Comparison of ENCODE assay signal across 8 cellular contexts in the genomic region with DNA sequence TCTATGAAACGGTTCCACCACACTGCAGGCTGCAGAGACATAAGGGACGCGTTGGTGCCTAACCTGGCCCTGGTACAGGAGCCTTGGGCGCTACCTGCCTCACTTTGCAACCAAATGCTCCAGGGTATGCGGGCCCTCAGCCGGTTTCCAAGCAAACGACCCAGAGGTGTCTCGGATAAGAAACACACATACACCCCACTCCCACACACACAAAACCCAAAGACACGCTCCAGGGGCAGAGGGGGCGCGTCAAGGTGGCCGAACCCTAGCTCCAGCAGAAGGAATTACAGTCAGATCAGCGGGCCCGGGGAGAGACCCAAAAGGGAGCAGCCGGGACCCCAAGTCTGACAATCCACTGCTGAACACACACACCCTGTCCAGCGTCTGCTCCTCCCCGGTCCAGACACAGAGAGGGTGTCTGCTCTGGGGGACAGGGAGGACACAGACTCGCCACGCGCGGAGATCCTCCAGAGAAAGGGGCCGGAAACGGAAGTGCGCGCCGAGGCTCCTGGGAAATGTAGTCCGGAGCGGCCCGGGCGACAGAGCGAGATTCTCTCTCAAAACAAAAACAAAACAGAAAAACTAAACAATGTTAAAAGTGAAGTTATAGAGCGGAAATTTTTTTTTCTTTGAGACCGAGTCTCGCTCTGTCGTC. TPM values are rescaled to one million over a fixed set of nuclear protein-coding genes. Genes with fewer than 3 reads are reported as not detected.
DNase-seq lines count a peak whose midpoint lies in the region; ATAC-seq and TF ChIP-seq lines count a peak whose summit lies in the region.
"Not testable (repeated sequence)": the region's sequence is repeated elsewhere in the genome, so short reads cannot be mapped to it uniquely, and the experiment has no call there.

A gene (minus strand): TSS at position 488 of the 655 bp plus-strand sequence. CDS start 32,702 bp downstream, outside the sequence.

- peak within 1 kb of the TSS; percentile 90 for H3K27ac Mint-ChIP-seq in activated T-helper 2 cell treated with anti-CD3 and anti-CD28 coated beads, Interferon-gamma antibody, Interleukin-2, Interleukin-4, amounts not matched to agents 10 μg/mL and 5 μg/mL and 100 μg/mL, durations not matched to agents 14 hours and 24 hours and 36 hours
- H3K27ac Mint-ChIP-seq in naive thymus-derived CD4-positive, alpha-beta T cell: peak within 1 kb of the TSS; percentile 83 to 93 (median 89)

- H3K9ac ChIP-seq in DND-41 (ENCODE audit: low read depth, low read length): peak within 1 kb of the TSS; percentile 75

- H2AFZ ChIP-seq in DND-41 (ENCODE audit: low read depth, low read length): peak within 1 kb of the TSS; percentile 92

- H4K20me1 ChIP-seq in DND-41 (ENCODE audit: insufficient read depth, low read length): not testable (repeated sequence)

- ATAC-seq in DND-41 (ENCODE audit: insufficient read depth, low read depth) (peak; percentile 93), GM21825 (IDR thresholded peaks at IDR 0.05; ENCODE audit: unreplicated experiment) (peak; percentile 89)
- ATAC-seq in naive thymus-derived CD4-positive, alpha-beta T cell: peak; percentile 96

- intact Hi-C loops in activated T-helper 2 cell treated with anti-CD3 and anti-CD28 coated beads, Interferon-gamma antibody, Interleukin-2, Interleukin-4, amounts not matched to agents 10 μg/mL and 5 μg/mL and 100 μg/mL, durations not matched to agents 14 hours and 24 hours and 36 hours (cut with micrococcal nuclease): not testable (repeated sequence)
- intact Hi-C loops in naive thymus-derived CD4-positive, alpha-beta T cell (cut with micrococcal nuclease): loop anchor here (1.0 to 5.0 kb wide), 4 partner anchors 15 to 315 kb away; a partner anchor contains a TSS

- H3K27me3 ChIP-seq in DND-41 (ENCODE audit: insufficient read depth, low read length, poor library complexity); naive thymus-derived CD4-positive, alpha-beta T cell (ENCODE audit: control insufficient read depth in 2 of 2, insufficient read depth in 2 of 2, low read length in 2 of 2): not testable (repeated sequence)

- H3K4me1 ChIP-seq in DND-41 (ENCODE audit: insufficient read depth, low read length): peaks cover 25% of the 10 kb centered on the region
- not testable (repeated sequence) for H3K4me1 ChIP-seq in naive thymus-derived CD4-positive, alpha-beta T cell (ENCODE audit: control insufficient read depth in 2 of 2, insufficient read depth in 2 of 2, low read length in 2 of 2)

- TF ChIP-seq POLR2A in Raji (IDR thresholded peaks at IDR 0.05; ENCODE audit: insufficient read depth, low read depth, low read length): peak; percentile 68

- H3K36me3 Mint-ChIP-seq in activated T-helper 2 cell treated with anti-CD3 and anti-CD28 coated beads, Interferon-gamma antibody, Interleukin-2, Interleukin-4, amounts not matched to agents 10 μg/mL and 5 μg/mL and 100 μg/mL, durations not matched to agents 14 hours and 24 hours and 36 hours (ENCODE audit: low read depth); naive thymus-derived CD4-positive, alpha-beta T cell: not testable (repeated sequence)

- H3K9me3 ChIP-seq in DND-41 (ENCODE audit: insufficient read depth, low read length, severe bottlenecking); naive thymus-derived CD4-positive, alpha-beta T cell (ENCODE audit: control insufficient read depth in 2 of 3, low read length in 3 of 3): not testable (repeated sequence)

- CTCF ChIA-PET in naive thymus-derived CD4-positive, alpha-beta T cell (lab: Charles Lee): not testable (repeated sequence)

- peak within 1 kb of the TSS; percentile 92 for H3K4me3 Mint-ChIP-seq in activated T-helper 2 cell treated with anti-CD3 and anti-CD28 coated beads, Interferon-gamma antibody, Interleukin-2, Interleukin-4, amounts not matched to agents 10 μg/mL and 5 μg/mL and 100 μg/mL, durations not matched to agents 14 hours and 24 hours and 36 hours (ENCODE audit: low read depth)
- peak within 1 kb of the TSS; percentile 88 to 97 (median 93) for H3K4me3 Mint-ChIP-seq in naive thymus-derived CD4-positive, alpha-beta T cell

- TF ChIP-seq CTCF in DND-41 (IDR thresholded peaks at IDR 0.05; ENCODE audit: borderline replicate concordance, extremely low read depth, low read length, poor library complexity, severe bottlenecking): peak; percentile 13

- H3K36me3 ChIP-seq in DND-41 (ENCODE audit: insufficient read depth, low read length); naive thymus-derived CD4-positive, alpha-beta T cell (ENCODE audit: control insufficient read depth in 2 of 3, insufficient read depth in 3 of 3, low read length in 3 of 3): not testable (repeated sequence)

- peak within 1 kb of the TSS; percentile 70 for H3K27ac ChIP-seq in DND-41 (ENCODE audit: low read length)
- H3K27ac ChIP-seq in naive thymus-derived CD4-positive, alpha-beta T cell (ENCODE audit: low read depth, low read length): peak within 1 kb of the TSS; percentile 71

- H3K9me3 Mint-ChIP-seq in activated T-helper 2 cell treated with anti-CD3 and anti-CD28 coated beads, Interferon-gamma antibody, Interleukin-2, Interleukin-4, amounts not matched to agents 10 μg/mL and 5 μg/mL and 100 μg/mL, durations not matched to agents 14 hours and 24 hours and 36 hours; naive thymus-derived CD4-positive, alpha-beta T cell: not testable (repeated sequence)

- H3K4me2 ChIP-seq in DND-41 (ENCODE audit: insufficient read depth, low read length): peak within 1 kb of the TSS; percentile 94

- peaks cover 23% of the 10 kb centered on the region for H3K4me1 Mint-ChIP-seq in activated T-helper 2 cell treated with anti-CD3 and anti-CD28 coated beads, Interferon-gamma antibody, Interleukin-2, Interleukin-4, amounts not matched to agents 10 μg/mL and 5 μg/mL and 100 μg/mL, durations not matched to agents 14 hours and 24 hours and 36 hours (ENCODE audit: low read depth)
- peaks cover 12 to 26% (median 20%) of the 10 kb centered on the region in 7 donors for H3K4me1 Mint-ChIP-seq in naive thymus-derived CD4-positive, alpha-beta T cell

- H3K79me2 ChIP-seq in DND-41 (ENCODE audit: insufficient read depth, low read length): not testable (repeated sequence)

- DNase-seq in DND-41: peak; percentile 79
- peak; percentile 1 for DNase-seq in KG1 (lab: John Stamatoyannopoulos, UW)
- peak; percentile 74 for DNase-seq in activated T-helper 2 cell treated with anti-CD3 and anti-CD28 coated beads, Interferon-gamma antibody, Interleukin-2, Interleukin-4, amounts not matched to agents 10 μg/mL and 5 μg/mL and 100 μg/mL, durations not matched to agents 14 hours and 24 hours and 36 hours (ENCODE audit: low spot score)
- peak; percentile 45 for DNase-seq in fibroblast of peridontal ligament (ENCODE audit: extremely low read depth)
- DNase-seq in naive thymus-derived CD4-positive, alpha-beta T cell: peak; percentile 63 to 82 (median 77)
- peak; percentile 62 to 72 for DNase-seq in stimulated activated CD8-positive, alpha-beta memory T cell treated with anti-CD3 and anti-CD28 coated beads, Interleukin-7, amount 100 ng/mL, for 4 hours (ENCODE audit: low read depth in 2 of 2)

- H3K27me3 Mint-ChIP-seq in activated T-helper 2 cell treated with anti-CD3 and anti-CD28 coated beads, Interferon-gamma antibody, Interleukin-2, Interleukin-4, amounts not matched to agents 10 μg/mL and 5 μg/mL and 100 μg/mL, durations not matched to agents 14 hours and 24 hours and 36 hours (ENCODE audit: low read depth); naive thymus-derived CD4-positive, alpha-beta T cell: not testable (repeated sequence)

- H3K4me3 ChIP-seq in DND-41 (ENCODE audit: low read depth in 1 of 2, low read length in 2 of 2): peak within 1 kb of the TSS; percentile 47 to 88
- H3K4me3 ChIP-seq in naive thymus-derived CD4-positive, alpha-beta T cell (ENCODE audit: low read length): peak within 1 kb of the TSS; percentile 81

- POLR2A ChIA-PET in naive thymus-derived CD4-positive, alpha-beta T cell (lab: Charles Lee): not testable (repeated sequence)

RNA-seq across cellular contexts. Expression of the gene that starts here (rescaled TPM):
- total RNA-seq in activated T-helper 2 cell treated with anti-CD3 and anti-CD28 coated beads, Interferon-gamma antibody, Interleukin-2, Interleukin-4, amounts not matched to agents 10 μg/mL and 5 μg/mL and 100 μg/mL, durations not matched to agents 14 hours and 24 hours and 36 hours: 10.8 and 13.0 TPM in 2 replicates
- 10 to 100 TPM in 1 of 5 experiments, 1 to 10 TPM in 4; 6.3 to 23.9 (median 7.4) TPM for total RNA-seq in naive thymus-derived CD4-positive, alpha-beta T cell
- polyA plus RNA-seq in naive thymus-derived CD4-positive, alpha-beta T cell: 1 to 10 TPM; 2.0 to 5.4 TPM

Comparison
In these comparisons a context has a peak if more than half of its experiments do, and no peak if none do; other contexts are left out.
1. Peak in every context shown above with its lines: DNase-seq, ATAC-seq, H3K4me3 ChIP-seq and H3K27ac ChIP-seq.
2. DNase-seq: peak in every context shown above with its lines; median percentile 79 in DND-41; 77 in naive thymus-derived CD4-positive, alpha-beta T cell; 74 in activated T-helper 2 cell treated with anti-CD3 and anti-CD28 coated beads, Interferon-gamma antibody, Interleukin-2, Interleukin-4, amounts not matched to agents 10 μg/mL and 5 μg/mL and 100 μg/mL, durations not matched to agents 14 hours and 24 hours and 36 hours; 67 in stimulated activated CD8-positive, alpha-beta memory T cell treated with anti-CD3 and anti-CD28 coated beads, Interleukin-7, amount 100 ng/mL, for 4 hours; 45 in fibroblast of peridontal ligament; 1 in KG1.